ENCODE assay signal across 13 cellular contexts in genomic region chr1:223001653-223002634, GRCh38.
A peak's percentile ranks its signal among the peaks of the same experiment; 100 is the strongest.
DNase-seq lines count a peak whose midpoint lies in the region; ATAC-seq and TF ChIP-seq lines count a peak whose summit lies in the region.
"Had no signal": no experiment of that assay in that cellular context is flagged by ENCODE, and none has a peak within 500 bp of the region (broad histone marks: within the 10 kb centered on the region; RNA-seq: fewer than 3 reads in every experiment).

No MANE protein-coding gene starts in this region.

- no peak overlapping the region for H3K27ac ChIP-seq in osteoblast (ENCODE audit: low read depth, low read length)
- H3K27ac ChIP-seq in tibial nerve: no peak overlapping the region
- no peak overlapping the region for H3K27ac ChIP-seq in dorsolateral prefrontal cortex
- H3K27ac ChIP-seq: thoracic aorta had no signal

- H3K27me3 ChIP-seq in osteoblast (ENCODE audit: insufficient read depth, low read length) (no peaks in the 10 kb centered on the region), tibial nerve (no peaks in the 10 kb centered on the region), dorsolateral prefrontal cortex (no peaks in the 10 kb centered on the region)

- ATAC-seq in HG03159 (IDR thresholded peaks at IDR 0.05; ENCODE audit: unreplicated experiment): no peak

- intact Hi-C loops in dorsolateral prefrontal cortex (cut with DNase I): no loop called here

- DNase-seq in NCI-H1417 (lab: John Stamatoyannopoulos, UW): peak in 2 of 3 experiments; percentile 12 to 66
- DNase-seq in NCI-H1417 treated with DMSO at 0.1 percent for 48 hours (lab: John Stamatoyannopoulos, UW): no peak
- DNase-seq in NCI-H69 (lab: John Stamatoyannopoulos, UW): peak; percentile 89
- peak; percentile 41 for DNase-seq in epithelial cell of esophagus (ENCODE audit: low read depth)
- DNase-seq in osteoblast (ENCODE audit: insufficient read length, low spot score, missing footprints): peak; percentile 44
- DNase-seq in tibial nerve (ENCODE audit: low spot score in 2 of 2): no peak
- no peak for DNase-seq in dorsolateral prefrontal cortex
- DNase-seq: activated T-cell treated with anti-CD3 and anti-CD28 coated beads, Interleukin-2, amount 50 U/mL, for 1 hour; cortex of kidney; stimulated activated CD4-positive, alpha-beta T cell treated with anti-CD3 and anti-CD28 coated beads, Interleukin-4, amount 100 ng/mL, for 4 hours; T-helper 9 cell had no signal

- TF ChIP-seq CTCF in epithelial cell of esophagus (IDR thresholded peaks at IDR 0.05; ENCODE audit: insufficient read depth, low read depth, low read length, missing control alignments) (no peak), osteoblast (IDR thresholded peaks at IDR 0.05; ENCODE audit: extremely low read depth, low read depth, low read length) (peak; percentile 63), tibial nerve (IDR thresholded peaks at IDR 0.05) (no peak), dorsolateral prefrontal cortex (IDR thresholded peaks at IDR 0.05 in 54 of 56, conservative IDR thresholded peaks at IDR 0.05 in 2 of 56; ENCODE audit: low read depth in 1 of 56, partially characterized antibody in 56 of 56) (no peak)

- H3K4me3 ChIP-seq in epithelial cell of esophagus (ENCODE audit: low read length) (no peak overlapping the region), osteoblast (ENCODE audit: insufficient read depth, low read length) (no peak overlapping the region), tibial nerve (no peak overlapping the region), dorsolateral prefrontal cortex (no peak overlapping the region)
- H3K4me3 ChIP-seq: thoracic aorta had no signal

- no peak overlapping the region for H2AFZ ChIP-seq in osteoblast (ENCODE audit: low read length)

- H3K36me3 ChIP-seq in osteoblast (ENCODE audit: insufficient read depth, low read length) (peaks cover 15% of the 10 kb centered on the region), tibial nerve (peaks cover 0 to 45% (median 3%) of the 10 kb centered on the region in 3 donors)

- H3K4me2 ChIP-seq in osteoblast (ENCODE audit: insufficient read depth, low read length): no peak overlapping the region

- H4K20me1 ChIP-seq in osteoblast (ENCODE audit: insufficient read depth, low read length): peaks cover 2% of the 10 kb centered on the region

- no peaks in the 10 kb centered on the region for H3K79me2 ChIP-seq in osteoblast (ENCODE audit: insufficient read depth, low read length)

- no peaks in the 10 kb centered on the region for H3K9me3 ChIP-seq in osteoblast (ENCODE audit: low read depth, low read length)
- no peaks in the 10 kb centered on the region for H3K9me3 ChIP-seq in tibial nerve
- H3K9me3 ChIP-seq: thoracic aorta had no signal

- 84 to 91% methylated on average over 9 of the region's 9 CpGs for WGBS in tibial nerve, 2 donors

- no peak for TF ChIP-seq EP300 in tibial nerve (IDR thresholded peaks at IDR 0.05)

- H3K4me1 ChIP-seq in osteoblast (ENCODE audit: insufficient read depth, low read length) (peaks cover 6% of the 10 kb centered on the region), tibial nerve (peaks cover 0 to 3% (median 0%) of the 10 kb centered on the region in 4 donors)

- TF ChIP-seq POLR2A in tibial nerve (IDR thresholded peaks at IDR 0.05): no peak

Comparison
In these comparisons a context has a peak if more than half of its experiments do, and no peak if none do; other contexts are left out.
1. DNase-seq: peak in NCI-H1417 (2 of 3), NCI-H69 (single experiment), epithelial cell of esophagus (single experiment) and osteoblast (single experiment); none in NCI-H1417 treated with DMSO at 0.1 percent for 48 hours (single experiment), tibial nerve (0 of 2) and dorsolateral prefrontal cortex (0 of 10).